In genomic region chr1:167720965-167721616, GRCh38 we compare ENCODE assay signal across 8 cellular contexts. TPM values are rescaled to one million over a fixed set of nuclear protein-coding genes. Genes with fewer than 3 reads are reported as not detected.
A peak's percentile ranks its signal among the peaks of the same experiment; 100 is the strongest.
DNase-seq lines count a peak whose midpoint lies in the region; ATAC-seq and FAIRE-seq lines count a peak whose summit lies in the region.

No MANE protein-coding gene starts in this region.

- H3K4me1 ChIP-seq in urinary bladder (ENCODE audit: insufficient read depth), result no peaks in the 10 kb centered on the region

- H3K4me3 ChIP-seq in urinary bladder (ENCODE audit: low read depth, low read length), result peak overlapping the region; percentile 86

- peaks cover 49 to 59% (median 54%) of the 10 kb centered on the region in 3 donors for H3K4me1 Mint-ChIP-seq in T-cell

- H3K27me3 Mint-ChIP-seq in T-cell, result no peaks in the 10 kb centered on the region

- no peaks in the 10 kb centered on the region for H3K36me3 ChIP-seq in urinary bladder (ENCODE audit: insufficient read depth)

- peak; percentile 65 for DNase-seq in G401 (ENCODE audit: low spot score)
- DNase-seq in HTR-8/SVneo (ENCODE audit: insufficient read length, low spot score), result peak; percentile 51
- DNase-seq in T-cell, result no peak
- DNase-seq in epithelial cell of prostate (ENCODE audit: low read depth, low spot score), result no peak
- DNase-seq in midbrain (lab: John Stamatoyannopoulos, UW), result peak; percentile 59
- DNase-seq in central memory CD4-positive, alpha-beta T cell, result no peak

- CTCF ChIA-PET in T-cell (lab: Charles Lee), result interaction anchor here in 1 of 2 donors (0.8 kb wide), 1 partner anchor 361 kb away, joined by 3 read pairs; no protein-coding TSS in a partner anchor

- H3K4me3 Mint-ChIP-seq in T-cell, result peak overlapping the region; percentile 86 to 96 (median 92)

- H3K36me3 Mint-ChIP-seq in T-cell, result no peaks in the 10 kb centered on the region

- peak overlapping the region; percentile 60 to 78 for H3K27ac Mint-ChIP-seq in T-cell

- H3K9me3 Mint-ChIP-seq in T-cell, result no peaks in the 10 kb centered on the region

- FAIRE-seq in HTR-8/SVneo (lab: Jason Lieb, UNC), result no peak

- H3K27ac ChIP-seq in epithelial cell of prostate (peak overlapping the region; percentile 72), urinary bladder (ENCODE audit: low read depth) (peak overlapping the region; percentile 42)

- POLR2A ChIA-PET in T-cell (lab: Charles Lee), result no interaction called here

- peak in 1 of 4 experiments; percentile 6 for ATAC-seq in T-cell (replicated peaks in 1 of 4)
- ATAC-seq in HG03108 (IDR thresholded peaks at IDR 0.05; ENCODE audit: unreplicated experiment), result no peak

- in situ Hi-C loops in G401 (cut with HindIII; ENCODE audit: low sequenced_read_pairs), result no loop called here

- 14% methylated on average over 13 of the region's 13 CpGs for WGBS in urinary bladder

RNA-seq across cellular contexts. Expression of gene MPZL1, which starts 0.7 kb away (rescaled TPM):
- total RNA-seq in G401 (2014; rRNA removed; shearing (Covaris generic)), result 94.8 and 155 TPM in 2 replicates
- total RNA-seq in T-cell, result 1 to 10 TPM; 5.1 to 9.9 (median 8.5) TPM
- 154 TPM for total RNA-seq in urinary bladder
- polyA plus RNA-seq in urinary bladder, result 79.4 TPM

Comparison
In these comparisons a context has a peak if more than half of its experiments do, and no peak if none do; other contexts are left out.
1. DNase-seq: peak in G401 (single experiment), HTR-8/SVneo (single experiment) and midbrain (single experiment); none in T-cell (0 of 34), epithelial cell of prostate (single experiment) and central memory CD4-positive, alpha-beta T cell (single experiment).